Comparison of ENCODE assay signal across 1 cellular context in the genomic region with DNA sequence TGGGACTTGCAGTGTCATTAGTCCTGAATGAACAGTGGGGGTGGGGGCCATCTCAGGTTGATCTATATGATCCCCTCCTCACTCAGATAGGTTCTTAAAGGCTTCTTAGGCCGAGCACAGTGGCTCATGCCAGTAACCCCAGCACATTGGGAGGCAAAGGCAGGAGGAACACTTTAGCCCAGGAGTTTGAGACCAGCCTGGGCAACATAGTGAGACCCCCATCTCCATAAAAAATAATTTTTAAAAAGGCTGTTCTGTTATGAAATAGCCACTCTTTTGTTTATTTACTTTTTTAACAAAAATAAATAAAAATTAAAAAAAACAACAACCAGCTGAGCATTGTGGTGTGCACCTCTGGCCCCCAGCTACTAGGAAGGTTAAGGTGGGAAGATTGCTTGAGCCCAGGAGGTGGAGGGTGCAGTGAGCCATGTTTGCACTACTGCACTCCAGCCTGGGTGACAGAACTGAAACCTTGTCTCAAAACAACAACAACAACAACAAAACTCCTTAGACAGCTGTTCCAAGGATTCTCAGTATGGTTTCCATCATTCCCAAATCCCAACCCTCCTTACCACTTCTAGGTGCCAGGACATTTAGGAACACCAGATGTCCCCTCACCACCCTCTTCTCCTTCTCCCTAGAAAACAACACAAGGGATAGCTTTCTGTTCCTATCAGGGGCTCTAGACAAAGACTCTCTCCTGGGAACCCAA.
TF ChIP-seq lines count a peak whose summit lies in the region.

No MANE protein-coding gene starts in this region.

TF ChIP-seq in K562, 482 proteins besides CTCF, POLR2A, EP300 and RAD21:
- TF ChIP-seq ZNF589 (CRISPR knock-in tag; IDR thresholded peaks at IDR 0.05; ENCODE audit: low read depth): no peak
- TF ChIP-seq, protein P1, sequence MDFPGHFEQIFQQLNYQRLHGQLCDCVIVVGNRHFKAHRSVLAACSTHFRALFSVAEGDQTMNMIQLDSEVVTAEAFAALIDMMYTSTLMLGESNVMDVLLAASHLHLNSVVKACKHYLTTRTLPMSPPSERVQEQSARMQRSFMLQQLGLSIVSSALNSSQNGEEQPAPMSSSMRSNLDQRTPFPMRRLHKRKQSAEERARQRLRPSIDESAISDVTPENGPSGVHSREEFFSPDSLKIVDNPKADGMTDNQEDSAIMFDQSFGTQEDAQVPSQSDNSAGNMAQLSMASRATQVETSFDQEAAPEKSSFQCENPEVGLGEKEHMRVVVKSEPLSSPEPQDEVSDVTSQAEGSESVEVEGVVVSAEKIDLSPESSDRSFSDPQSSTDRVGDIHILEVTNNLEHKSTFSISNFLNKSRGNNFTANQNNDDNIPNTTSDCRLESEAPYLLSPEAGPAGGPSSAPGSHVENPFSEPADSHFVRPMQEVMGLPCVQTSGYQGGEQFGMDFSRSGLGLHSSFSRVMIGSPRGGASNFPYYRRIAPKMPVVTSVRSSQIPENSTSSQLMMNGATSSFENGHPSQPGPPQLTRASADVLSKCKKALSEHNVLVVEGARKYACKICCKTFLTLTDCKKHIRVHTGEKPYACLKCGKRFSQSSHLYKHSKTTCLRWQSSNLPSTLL (IDR thresholded peaks at IDR 0.05): no peak
- TF ChIP-seq, protein P2, sequence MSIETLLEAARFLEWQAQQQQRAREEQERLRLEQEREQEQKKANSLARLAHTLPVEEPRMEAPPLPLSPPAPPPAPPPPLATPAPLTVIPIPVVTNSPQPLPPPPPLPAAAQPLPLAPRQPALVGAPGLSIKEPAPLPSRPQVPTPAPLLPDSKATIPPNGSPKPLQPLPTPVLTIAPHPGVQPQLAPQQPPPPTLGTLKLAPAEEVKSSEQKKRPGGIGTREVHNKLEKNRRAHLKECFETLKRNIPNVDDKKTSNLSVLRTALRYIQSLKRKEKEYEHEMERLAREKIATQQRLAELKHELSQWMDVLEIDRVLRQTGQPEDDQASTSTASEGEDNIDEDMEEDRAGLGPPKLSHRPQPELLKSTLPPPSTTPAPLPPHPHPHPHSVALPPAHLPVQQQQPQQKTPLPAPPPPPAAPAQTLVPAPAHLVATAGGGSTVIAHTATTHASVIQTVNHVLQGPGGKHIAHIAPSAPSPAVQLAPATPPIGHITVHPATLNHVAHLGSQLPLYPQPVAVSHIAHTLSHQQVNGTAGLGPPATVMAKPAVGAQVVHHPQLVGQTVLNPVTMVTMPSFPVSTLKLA (conservative IDR thresholded peaks at IDR 0.05): 0 out of 4 replicates have a peak, but pooled peaks of 1 of the 2 experiments have one; percentile 17
- peak; percentile 74 for TF ChIP-seq ZNF121 (CRISPR knock-in tag; conservative IDR thresholded peaks at IDR 0.05)
- TF ChIP-seq CBX1 (IDR thresholded peaks at IDR 0.05; ENCODE audit: low read depth): 0 out of 2 replicates have a peak, but pooled peaks have one; percentile 30
- TF ChIP-seq ETV5 (CRISPR knock-in tag; IDR thresholded peaks at IDR 0.05; ENCODE audit: low read depth): 0 out of 2 replicates have a peak, but pooled peaks have one; percentile 45
- no peak for TF ChIP-seq TAF1 (IDR thresholded peaks at IDR 0.05; ENCODE audit: control insufficient read depth, extremely low read depth, insufficient read depth, low read length, severe bottlenecking)
- 0 out of 4 replicates have a peak, but pooled peaks of 1 of the 2 experiments have one; percentile 26 for TF ChIP-seq FOXK2 (conservative IDR thresholded peaks at IDR 0.05 in 1 of 2, IDR thresholded peaks at IDR 0.05 in 1 of 2; ENCODE audit: low read depth in 2 of 2)
- TF ChIP-seq MAFG (tag; conservative IDR thresholded peaks at IDR 0.05): 0 out of 2 replicates have a peak, but pooled peaks have one; percentile 3
- TF ChIP-seq NCOA1 (IDR thresholded peaks at IDR 0.05; ENCODE audit: low read depth): no peak
- 0 out of 2 replicates have a peak, but pooled peaks have one; percentile 7 for TF ChIP-seq ARID1B (IDR thresholded peaks at IDR 0.05)
- peak; percentile 18 for TF ChIP-seq HDGF (IDR thresholded peaks at IDR 0.05)
- TF ChIP-seq, protein P3, sequence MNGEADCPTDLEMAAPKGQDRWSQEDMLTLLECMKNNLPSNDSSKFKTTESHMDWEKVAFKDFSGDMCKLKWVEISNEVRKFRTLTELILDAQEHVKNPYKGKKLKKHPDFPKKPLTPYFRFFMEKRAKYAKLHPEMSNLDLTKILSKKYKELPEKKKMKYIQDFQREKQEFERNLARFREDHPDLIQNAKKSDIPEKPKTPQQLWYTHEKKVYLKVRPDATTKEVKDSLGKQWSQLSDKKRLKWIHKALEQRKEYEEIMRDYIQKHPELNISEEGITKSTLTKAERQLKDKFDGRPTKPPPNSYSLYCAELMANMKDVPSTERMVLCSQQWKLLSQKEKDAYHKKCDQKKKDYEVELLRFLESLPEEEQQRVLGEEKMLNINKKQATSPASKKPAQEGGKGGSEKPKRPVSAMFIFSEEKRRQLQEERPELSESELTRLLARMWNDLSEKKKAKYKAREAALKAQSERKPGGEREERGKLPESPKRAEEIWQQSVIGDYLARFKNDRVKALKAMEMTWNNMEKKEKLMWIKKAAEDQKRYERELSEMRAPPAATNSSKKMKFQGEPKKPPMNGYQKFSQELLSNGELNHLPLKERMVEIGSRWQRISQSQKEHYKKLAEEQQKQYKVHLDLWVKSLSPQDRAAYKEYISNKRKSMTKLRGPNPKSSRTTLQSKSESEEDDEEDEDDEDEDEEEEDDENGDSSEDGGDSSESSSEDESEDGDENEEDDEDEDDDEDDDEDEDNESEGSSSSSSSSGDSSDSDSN (IDR thresholded peaks at IDR 0.05; ENCODE audit: borderline replicate concordance in 1 of 2, low read depth in 2 of 2, low read length in 2 of 2): 0 out of 4 replicates have a peak, but pooled peaks of 1 of the 2 experiments have one; percentile 31
- 0 out of 4 replicates have a peak, but pooled peaks of 1 of the 2 experiments have one; percentile 1 for TF ChIP-seq NRF1 (conservative IDR thresholded peaks at IDR 0.05 in 1 of 2, IDR thresholded peaks at IDR 0.05 in 1 of 2)
- TF ChIP-seq NFXL1 (CRISPR knock-in tag; IDR thresholded peaks at IDR 0.05): no peak
- TF ChIP-seq NBN (IDR thresholded peaks at IDR 0.05; ENCODE audit: low read depth): peak; percentile 1; the same call in 1 of the 2 replicates
- TF ChIP-seq, protein P4, sequence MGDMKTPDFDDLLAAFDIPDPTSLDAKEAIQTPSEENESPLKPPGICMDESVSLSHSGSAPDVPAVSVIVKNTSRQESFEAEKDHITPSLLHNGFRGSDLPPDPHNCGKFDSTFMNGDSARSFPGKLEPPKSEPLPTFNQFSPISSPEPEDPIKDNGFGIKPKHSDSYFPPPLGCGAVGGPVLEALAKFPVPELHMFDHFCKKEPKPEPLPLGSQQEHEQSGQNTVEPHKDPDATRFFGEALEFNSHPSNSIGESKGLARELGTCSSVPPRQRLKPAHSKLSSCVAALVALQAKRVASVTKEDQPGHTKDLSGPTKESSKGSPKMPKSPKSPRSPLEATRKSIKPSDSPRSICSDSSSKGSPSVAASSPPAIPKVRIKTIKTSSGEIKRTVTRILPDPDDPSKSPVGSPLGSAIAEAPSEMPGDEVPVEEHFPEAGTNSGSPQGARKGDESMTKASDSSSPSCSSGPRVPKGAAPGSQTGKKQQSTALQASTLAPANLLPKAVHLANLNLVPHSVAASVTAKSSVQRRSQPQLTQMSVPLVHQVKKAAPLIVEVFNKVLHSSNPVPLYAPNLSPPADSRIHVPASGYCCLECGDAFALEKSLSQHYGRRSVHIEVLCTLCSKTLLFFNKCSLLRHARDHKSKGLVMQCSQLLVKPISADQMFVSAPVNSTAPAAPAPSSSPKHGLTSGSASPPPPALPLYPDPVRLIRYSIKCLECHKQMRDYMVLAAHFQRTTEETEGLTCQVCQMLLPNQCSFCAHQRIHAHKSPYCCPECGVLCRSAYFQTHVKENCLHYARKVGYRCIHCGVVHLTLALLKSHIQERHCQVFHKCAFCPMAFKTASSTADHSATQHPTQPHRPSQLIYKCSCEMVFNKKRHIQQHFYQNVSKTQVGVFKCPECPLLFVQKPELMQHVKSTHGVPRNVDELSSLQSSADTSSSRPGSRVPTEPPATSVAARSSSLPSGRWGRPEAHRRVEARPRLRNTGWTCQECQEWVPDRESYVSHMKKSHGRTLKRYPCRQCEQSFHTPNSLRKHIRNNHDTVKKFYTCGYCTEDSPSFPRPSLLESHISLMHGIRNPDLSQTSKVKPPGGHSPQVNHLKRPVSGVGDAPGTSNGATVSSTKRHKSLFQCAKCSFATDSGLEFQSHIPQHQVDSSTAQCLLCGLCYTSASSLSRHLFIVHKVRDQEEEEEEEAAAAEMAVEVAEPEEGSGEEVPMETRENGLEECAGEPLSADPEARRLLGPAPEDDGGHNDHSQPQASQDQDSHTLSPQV (IDR thresholded peaks at IDR 0.05): 0 out of 2 replicates have a peak, but pooled peaks have one; percentile 7
- TF ChIP-seq ZNF644 (tag; IDR thresholded peaks at IDR 0.05; ENCODE audit: low read depth): peak; percentile 78; the same call in 1 of the 2 replicates
- TF ChIP-seq, protein P5, sequence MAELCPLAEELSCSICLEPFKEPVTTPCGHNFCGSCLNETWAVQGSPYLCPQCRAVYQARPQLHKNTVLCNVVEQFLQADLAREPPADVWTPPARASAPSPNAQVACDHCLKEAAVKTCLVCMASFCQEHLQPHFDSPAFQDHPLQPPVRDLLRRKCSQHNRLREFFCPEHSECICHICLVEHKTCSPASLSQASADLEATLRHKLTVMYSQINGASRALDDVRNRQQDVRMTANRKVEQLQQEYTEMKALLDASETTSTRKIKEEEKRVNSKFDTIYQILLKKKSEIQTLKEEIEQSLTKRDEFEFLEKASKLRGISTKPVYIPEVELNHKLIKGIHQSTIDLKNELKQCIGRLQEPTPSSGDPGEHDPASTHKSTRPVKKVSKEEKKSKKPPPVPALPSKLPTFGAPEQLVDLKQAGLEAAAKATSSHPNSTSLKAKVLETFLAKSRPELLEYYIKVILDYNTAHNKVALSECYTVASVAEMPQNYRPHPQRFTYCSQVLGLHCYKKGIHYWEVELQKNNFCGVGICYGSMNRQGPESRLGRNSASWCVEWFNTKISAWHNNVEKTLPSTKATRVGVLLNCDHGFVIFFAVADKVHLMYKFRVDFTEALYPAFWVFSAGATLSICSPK (IDR thresholded peaks at IDR 0.05; ENCODE audit: borderline replicate concordance): 0 out of 2 replicates have a peak, but pooled peaks have one; percentile 20
- TF ChIP-seq SMARCE1 (IDR thresholded peaks at IDR 0.05): 0 out of 2 replicates have a peak, but pooled peaks have one; percentile 2
- TF ChIP-seq, protein P6, sequence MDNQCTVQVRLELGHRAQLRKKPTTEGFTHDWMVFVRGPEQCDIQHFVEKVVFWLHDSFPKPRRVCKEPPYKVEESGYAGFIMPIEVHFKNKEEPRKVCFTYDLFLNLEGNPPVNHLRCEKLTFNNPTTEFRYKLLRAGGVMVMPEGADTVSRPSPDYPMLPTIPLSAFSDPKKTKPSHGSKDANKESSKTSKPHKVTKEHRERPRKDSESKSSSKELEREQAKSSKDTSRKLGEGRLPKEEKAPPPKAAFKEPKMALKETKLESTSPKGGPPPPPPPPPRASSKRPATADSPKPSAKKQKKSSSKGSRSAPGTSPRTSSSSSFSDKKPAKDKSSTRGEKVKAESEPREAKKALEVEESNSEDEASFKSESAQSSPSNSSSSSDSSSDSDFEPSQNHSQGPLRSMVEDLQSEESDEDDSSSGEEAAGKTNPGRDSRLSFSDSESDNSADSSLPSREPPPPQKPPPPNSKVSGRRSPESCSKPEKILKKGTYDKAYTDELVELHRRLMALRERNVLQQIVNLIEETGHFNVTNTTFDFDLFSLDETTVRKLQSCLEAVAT (IDR thresholded peaks at IDR 0.05): 0 out of 4 replicates have a peak, but pooled peaks have one; percentile 2 to 24
- TF ChIP-seq ATF7 (IDR thresholded peaks at IDR 0.05): peak; percentile 4; the same call in 1 of the 2 replicates
- TF ChIP-seq, protein P7, sequence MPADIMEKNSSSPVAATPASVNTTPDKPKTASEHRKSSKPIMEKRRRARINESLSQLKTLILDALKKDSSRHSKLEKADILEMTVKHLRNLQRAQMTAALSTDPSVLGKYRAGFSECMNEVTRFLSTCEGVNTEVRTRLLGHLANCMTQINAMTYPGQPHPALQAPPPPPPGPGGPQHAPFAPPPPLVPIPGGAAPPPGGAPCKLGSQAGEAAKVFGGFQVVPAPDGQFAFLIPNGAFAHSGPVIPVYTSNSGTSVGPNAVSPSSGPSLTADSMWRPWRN (IDR thresholded peaks at IDR 0.05; ENCODE audit: low read depth): 0 out of 2 replicates have a peak, but pooled peaks have one; percentile 19
TF ChIP-seq in K562: peak in this region for 18.
